Comparison of ENCODE assay signal across 19 cellular contexts in genomic region chr3:122427857-122428471, GRCh38.
DNase-seq lines count a peak whose midpoint lies in the region; ATAC-seq and TF ChIP-seq lines count a peak whose summit lies in the region.
"Had no signal": no experiment of that assay in that cellular context is flagged by ENCODE, and none has a peak within 500 bp of the region (broad histone marks: within the 10 kb centered on the region; RNA-seq: fewer than 3 reads in every experiment).

No MANE protein-coding gene starts in this region.

- no peak overlapping the region for H3K4me3 ChIP-seq in choroid plexus epithelial cell (ENCODE audit: low read depth, low read length)
- H3K4me3 ChIP-seq: mucosa of descending colon, prostate gland, uterus had no signal

- peak; percentile 86 for ATAC-seq in stimulated activated naive CD8-positive, alpha-beta T cell treated with anti-CD3 and anti-CD28 coated beads, Interleukin-15, Interleukin-2, amounts not matched to agents 100 U/mL and 50 U/mL, for 24 hours
- ATAC-seq in GM18907 (IDR thresholded peaks at IDR 0.05; ENCODE audit: unreplicated experiment) (no peak), GM18861 (IDR thresholded peaks at IDR 0.05; ENCODE audit: unreplicated experiment) (no peak)
- ATAC-seq: mucosa of descending colon had no signal

- CTCF ChIA-PET in activated naive CD4-positive, alpha-beta T cell treated with anti-CD3 and anti-CD28 coated beads, Interleukin-2, amount 10 ng/mL, durations not matched to agents 7 days and 5 days (lab: Charles Lee) = no interaction called here
- CTCF ChIA-PET in RWPE1 (lab: Yijun Ruan, JAX) = interaction anchor here (0.6 kb wide), 1 partner anchor 620 kb away, joined by 3 read pairs; no protein-coding TSS in a partner anchor

- no peak for DNase-seq in activated naive CD4-positive, alpha-beta T cell treated with anti-CD3 and anti-CD28 coated beads, Interleukin-2, amount 10 ng/mL, durations not matched to agents 7 days and 5 days
- no peak for DNase-seq in activated naive CD4-positive, alpha-beta T cell treated with anti-CD3 and anti-CD28 coated beads, Interleukin-2, amount 50 U/mL, for 16 hours
- DNase-seq in RWPE1 (ENCODE audit: low spot score) (peak; percentile 20), choroid plexus epithelial cell (ENCODE audit: low read depth) (peak; percentile 16), KG1 (lab: John Stamatoyannopoulos, UW) (no peak)
- no peak for DNase-seq in stimulated activated naive CD8-positive, alpha-beta T cell treated with anti-CD3 and anti-CD28 coated beads, Interleukin-15, Interleukin-2, amounts not matched to agents 100 U/mL and 50 U/mL, for 24 hours
- DNase-seq: activated CD8-positive, alpha-beta memory T cell treated with anti-CD3 and anti-CD28 coated beads for 24 hours; aorta; foreskin fibroblast; mucosa of descending colon; NCI-H187; NCI-H524 treated with DMSO at 0.1 percent for 48 hours; stimulated activated CD8-positive, alpha-beta memory T cell treated with anti-CD3 and anti-CD28 coated beads, Interleukin-4, amount 100 ng/mL, for 48 hours; T1000; uterus had no signal

- H3K36me3 Mint-ChIP-seq in activated naive CD4-positive, alpha-beta T cell treated with anti-CD3 and anti-CD28 coated beads, Interleukin-2, amount 10 ng/mL, durations not matched to agents 7 days and 5 days = peaks cover 63% of the 10 kb centered on the region

- peaks cover 1% of the 10 kb centered on the region for H3K9me3 Mint-ChIP-seq in activated naive CD4-positive, alpha-beta T cell treated with anti-CD3 and anti-CD28 coated beads, Interleukin-2, amount 10 ng/mL, durations not matched to agents 7 days and 5 days

- POLR2A ChIA-PET in RWPE1 (lab: Yijun Ruan, JAX; ENCODE audit: low non-redundant PET) = no interaction called here

- no peak overlapping the region for H3K4me3 Mint-ChIP-seq in activated naive CD4-positive, alpha-beta T cell treated with anti-CD3 and anti-CD28 coated beads, Interleukin-2, amount 10 ng/mL, durations not matched to agents 7 days and 5 days

- peaks cover 5% of the 10 kb centered on the region for H3K4me1 Mint-ChIP-seq in activated naive CD4-positive, alpha-beta T cell treated with anti-CD3 and anti-CD28 coated beads, Interleukin-2, amount 10 ng/mL, durations not matched to agents 7 days and 5 days

- no peaks in the 10 kb centered on the region for H3K27me3 Mint-ChIP-seq in activated naive CD4-positive, alpha-beta T cell treated with anti-CD3 and anti-CD28 coated beads, Interleukin-2, amount 10 ng/mL, durations not matched to agents 7 days and 5 days

- peak overlapping the region; percentile 35 for H3K27ac Mint-ChIP-seq in activated naive CD4-positive, alpha-beta T cell treated with anti-CD3 and anti-CD28 coated beads, Interleukin-2, amount 10 ng/mL, durations not matched to agents 7 days and 5 days

- TF ChIP-seq CTCF in RWPE1 (conservative IDR thresholded peaks at IDR 0.05; ENCODE audit: low read depth) (no peak), choroid plexus epithelial cell (conservative IDR thresholded peaks at IDR 0.05; ENCODE audit: low read depth, low read length) (no peak)

- H3K27ac ChIP-seq in RWPE1 = no peak overlapping the region
- H3K27ac ChIP-seq: HL-60, prostate gland, uterus had no signal

Comparison
In these comparisons a context has a peak if more than half of its experiments do, and no peak if none do; other contexts are left out.
1. DNase-seq: peak in RWPE1 (single experiment) and choroid plexus epithelial cell (single experiment); none in activated naive CD4-positive, alpha-beta T cell treated with anti-CD3 and anti-CD28 coated beads, Interleukin-2, amount 10 ng/mL, durations not matched to agents 7 days and 5 days (single experiment), activated naive CD4-positive, alpha-beta T cell treated with anti-CD3 and anti-CD28 coated beads, Interleukin-2, amount 50 U/mL, for 16 hours (single experiment), stimulated activated naive CD8-positive, alpha-beta T cell treated with anti-CD3 and anti-CD28 coated beads, Interleukin-15, Interleukin-2, amounts not matched to agents 100 U/mL and 50 U/mL, for 24 hours (single experiment) and KG1 (single experiment).